1 cellular context compared by ENCODE assay signal in the genomic region with DNA sequence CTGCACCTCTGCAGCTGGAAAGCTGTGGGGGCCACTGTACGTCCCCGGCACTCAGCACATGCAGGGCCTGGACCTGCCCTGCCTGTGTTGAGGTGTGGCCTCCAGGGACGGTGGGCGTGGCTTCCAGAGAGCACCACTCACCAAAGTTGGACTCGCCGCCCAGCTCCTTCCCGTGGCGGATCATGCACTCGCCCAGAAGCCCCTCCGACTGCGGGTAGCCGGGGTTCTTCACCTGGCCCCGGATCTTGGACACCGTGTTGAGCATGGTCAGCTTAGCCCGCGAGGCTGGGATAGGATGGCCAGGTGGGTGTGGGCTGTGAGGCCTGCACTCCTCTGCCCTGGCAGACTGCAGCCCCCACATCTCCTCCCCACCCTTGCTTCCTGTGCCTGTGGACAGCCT.
TF ChIP-seq lines count a peak whose summit lies in the region.

No MANE protein-coding gene starts in this region.

TF ChIP-seq in GM12878, 131 proteins besides CTCF, POLR2A, EP300 and RAD21:
- TF ChIP-seq NFXL1 (IDR thresholded peaks at IDR 0.05; ENCODE audit: borderline replicate concordance) (no peak), FOS (IDR thresholded peaks at IDR 0.05; ENCODE audit: borderline replicate concordance, extremely low read depth, insufficient read length) (no peak), RCOR1 (conservative IDR thresholded peaks at IDR 0.05; ENCODE audit: low read depth, low read length) (no peak), BRCA1 (IDR thresholded peaks at IDR 0.05; ENCODE audit: low read depth, low read length) (no peak), JUNB (IDR thresholded peaks at IDR 0.05) (no peak), NR2F1 (conservative IDR thresholded peaks at IDR 0.05) (no peak), SKIL (IDR thresholded peaks at IDR 0.05; ENCODE audit: low read depth, poor library complexity, severe bottlenecking) (no peak), IRF4 (IDR thresholded peaks at IDR 0.05; ENCODE audit: low read depth, low read length) (no peak), POLR2AphosphoS2 (IDR thresholded peaks at IDR 0.05; ENCODE audit: low read depth, low read length) (no peak; the same call in 1 of the 2 replicates), TAF1 (IDR thresholded peaks at IDR 0.05; ENCODE audit: borderline replicate concordance, low read depth, low read length) (no peak)
